Comparison of ENCODE assay signal across 12 cellular contexts in genomic region chr14:49975286-49975685, GRCh38.
A peak's percentile ranks its signal among the peaks of the same experiment; 100 is the strongest.
DNase-seq lines count a peak whose midpoint lies in the region; ATAC-seq and TF ChIP-seq lines count a peak whose summit lies in the region.
"Had no signal": no experiment of that assay in that cellular context is flagged by ENCODE, and none has a peak within 500 bp of the region (broad histone marks: within the 10 kb centered on the region; RNA-seq: fewer than 3 reads in every experiment).

No MANE protein-coding gene starts in this region.

- H3K4me3 ChIP-seq in thoracic aorta, result no peak overlapping the region
- no peak overlapping the region for H3K4me3 ChIP-seq in H7 (ENCODE audit: insufficient read depth, low read depth, low read length)
- H3K4me3 ChIP-seq: pancreas, SK-N-MC had no signal

- no peak for TF ChIP-seq CTCF in activated CD8-positive, alpha-beta T cell treated with anti-CD3 and anti-CD28 coated beads for 36 hours (IDR thresholded peaks at IDR 0.05)
- TF ChIP-seq CTCF in thoracic aorta (IDR thresholded peaks at IDR 0.05), result no peak

- H3K27ac ChIP-seq in thoracic aorta, result peak overlapping the region; percentile 82 to 87
- H3K27ac ChIP-seq: SK-N-MC had no signal

- no peak for DNase-seq in activated CD8-positive, alpha-beta T cell treated with anti-CD3 and anti-CD28 coated beads for 36 hours
- DNase-seq in activated CD8-positive, alpha-beta T cell treated with anti-CD3 and anti-CD28 coated beads, Interleukin-2, amount 10 ng/mL, durations not matched to agents 7 days and 5 days, result no peak
- peak; percentile 85 for DNase-seq in hepatic stellate cell (ENCODE audit: low spot score)
- no peak for DNase-seq in thoracic aorta (ENCODE audit: low spot score)
- no peak for DNase-seq in H7
- DNase-seq: AML-193, caudate nucleus, pancreas had no signal

- H3K9me3 ChIP-seq in thoracic aorta, result no peaks in the 10 kb centered on the region
- H3K9me3 ChIP-seq: pancreas had no signal

- H3K27me3 ChIP-seq in thoracic aorta (replicated peaks; ENCODE audit: insufficient read depth), result no peaks in the 10 kb centered on the region
- H3K27me3 ChIP-seq in H7 (ENCODE audit: control insufficient read depth, insufficient read depth, low read length), result no peaks in the 10 kb centered on the region
- H3K27me3 ChIP-seq: pancreas had no signal

- H3K4me3 Mint-ChIP-seq in activated CD8-positive, alpha-beta T cell treated with anti-CD3 and anti-CD28 coated beads for 36 hours, result no peak overlapping the region
- no peak overlapping the region for H3K4me3 Mint-ChIP-seq in activated CD8-positive, alpha-beta T cell treated with anti-CD3 and anti-CD28 coated beads, Interleukin-2, amount 10 ng/mL, durations not matched to agents 7 days and 5 days
- peak overlapping the region; percentile 81 for H3K4me3 Mint-ChIP-seq in activated T-helper 17 cell treated with anti-CD3 and anti-CD28 coated beads, Interleukin-2, amount 50 U/mL, for 72 hours

- no peaks in the 10 kb centered on the region for H3K36me3 Mint-ChIP-seq in activated CD8-positive, alpha-beta T cell treated with anti-CD3 and anti-CD28 coated beads for 36 hours (ENCODE audit: low read depth)
- H3K36me3 Mint-ChIP-seq in activated CD8-positive, alpha-beta T cell treated with anti-CD3 and anti-CD28 coated beads, Interleukin-2, amount 10 ng/mL, durations not matched to agents 7 days and 5 days (ENCODE audit: low read depth), result peaks cover 9% of the 10 kb centered on the region
- peaks cover 66% of the 10 kb centered on the region for H3K36me3 Mint-ChIP-seq in activated T-helper 17 cell treated with anti-CD3 and anti-CD28 coated beads, Interleukin-2, amount 50 U/mL, for 72 hours (ENCODE audit: low read depth)

- no peaks in the 10 kb centered on the region for H3K36me3 ChIP-seq in thoracic aorta
- no peaks in the 10 kb centered on the region for H3K36me3 ChIP-seq in H7 (replicated peaks; ENCODE audit: control insufficient read depth, insufficient read depth, low read length)
- H3K36me3 ChIP-seq: pancreas had no signal

- POLR2A ChIA-PET in activated CD8-positive, alpha-beta T cell treated with anti-CD3 and anti-CD28 coated beads for 36 hours (lab: Charles Lee), result interaction anchor here (0.7 to 7.8 kb wide), 5 partner anchors 14 to 105 kb away, joined by 3 to 135 read pairs (median 3); partner anchors contain the start of gene ARF6
- POLR2A ChIA-PET in activated CD8-positive, alpha-beta T cell treated with anti-CD3 and anti-CD28 coated beads, Interleukin-2, amount 10 ng/mL, durations not matched to agents 7 days and 5 days (lab: Charles Lee), result interaction anchor here (1.4 to 9.1 kb wide), 3 partner anchors 25 to 110 kb away, joined by 3 to 307 read pairs (median 4); no protein-coding TSS in a partner anchor

- CTCF ChIA-PET in activated CD8-positive, alpha-beta T cell treated with anti-CD3 and anti-CD28 coated beads for 36 hours (lab: Charles Lee), result interaction anchor here (1.0 to 1.8 kb wide), 4 partner anchors 25 to 123 kb away, joined by 3 to 4 read pairs (median 4); partner anchors contain the start of gene NEMF
- CTCF ChIA-PET in activated CD8-positive, alpha-beta T cell treated with anti-CD3 and anti-CD28 coated beads, Interleukin-2, amount 10 ng/mL, durations not matched to agents 7 days and 5 days (lab: Charles Lee), result interaction anchor here (0.7 to 3.2 kb wide), 3 partner anchors 28 to 113 kb away, joined by 3 to 17 read pairs (median 3); no protein-coding TSS in a partner anchor

- H3K9me3 Mint-ChIP-seq in activated CD8-positive, alpha-beta T cell treated with anti-CD3 and anti-CD28 coated beads for 36 hours, result no peaks in the 10 kb centered on the region
- no peaks in the 10 kb centered on the region for H3K9me3 Mint-ChIP-seq in activated CD8-positive, alpha-beta T cell treated with anti-CD3 and anti-CD28 coated beads, Interleukin-2, amount 10 ng/mL, durations not matched to agents 7 days and 5 days (ENCODE audit: insufficient read depth)
- H3K9me3 Mint-ChIP-seq in activated T-helper 17 cell treated with anti-CD3 and anti-CD28 coated beads, Interleukin-2, amount 50 U/mL, for 72 hours, result no peaks in the 10 kb centered on the region

- intact Hi-C loops in activated CD8-positive, alpha-beta T cell treated with anti-CD3 and anti-CD28 coated beads for 36 hours (cut with micrococcal nuclease), result no loop called here

- no peaks in the 10 kb centered on the region for H3K27me3 Mint-ChIP-seq in activated CD8-positive, alpha-beta T cell treated with anti-CD3 and anti-CD28 coated beads for 36 hours
- H3K27me3 Mint-ChIP-seq in activated CD8-positive, alpha-beta T cell treated with anti-CD3 and anti-CD28 coated beads, Interleukin-2, amount 10 ng/mL, durations not matched to agents 7 days and 5 days (ENCODE audit: low read depth), result no peaks in the 10 kb centered on the region
- H3K27me3 Mint-ChIP-seq in activated T-helper 17 cell treated with anti-CD3 and anti-CD28 coated beads, Interleukin-2, amount 50 U/mL, for 72 hours, result no peaks in the 10 kb centered on the region

- H3K27ac Mint-ChIP-seq in activated CD8-positive, alpha-beta T cell treated with anti-CD3 and anti-CD28 coated beads for 36 hours, result peak overlapping the region; percentile 58
- no peak overlapping the region for H3K27ac Mint-ChIP-seq in activated CD8-positive, alpha-beta T cell treated with anti-CD3 and anti-CD28 coated beads, Interleukin-2, amount 10 ng/mL, durations not matched to agents 7 days and 5 days
- peak overlapping the region; percentile 79 for H3K27ac Mint-ChIP-seq in activated T-helper 17 cell treated with anti-CD3 and anti-CD28 coated beads, Interleukin-2, amount 50 U/mL, for 72 hours

- H3K4me1 ChIP-seq in thoracic aorta (ENCODE audit: control insufficient read depth in 1 of 2, low read depth in 2 of 2), result peaks cover 41 to 65% of the 10 kb centered on the region in 2 donors

- peaks cover 87% of the 10 kb centered on the region for H3K4me1 Mint-ChIP-seq in activated CD8-positive, alpha-beta T cell treated with anti-CD3 and anti-CD28 coated beads for 36 hours (ENCODE audit: low read depth)
- peaks cover 82% of the 10 kb centered on the region for H3K4me1 Mint-ChIP-seq in activated CD8-positive, alpha-beta T cell treated with anti-CD3 and anti-CD28 coated beads, Interleukin-2, amount 10 ng/mL, durations not matched to agents 7 days and 5 days (ENCODE audit: low read depth)
- peaks cover 66% of the 10 kb centered on the region for H3K4me1 Mint-ChIP-seq in activated T-helper 17 cell treated with anti-CD3 and anti-CD28 coated beads, Interleukin-2, amount 50 U/mL, for 72 hours

- ATAC-seq in activated CD8-positive, alpha-beta T cell treated with anti-CD3 and anti-CD28 coated beads for 36 hours, result no peak
- ATAC-seq in activated CD8-positive, alpha-beta T cell treated with anti-CD3 and anti-CD28 coated beads, Interleukin-2, amount 10 ng/mL, durations not matched to agents 7 days and 5 days, result no peak
- ATAC-seq in activated T-helper 17 cell treated with anti-CD3 and anti-CD28 coated beads, Interleukin-2, amount 50 U/mL, for 72 hours (replicated peaks), result no peak
- ATAC-seq in thoracic aorta (ENCODE audit: insufficient number of reproducible peaks, low FRiP score, low read depth), result peak; percentile 47
- no peak for ATAC-seq in HG03457 (IDR thresholded peaks at IDR 0.05; ENCODE audit: unreplicated experiment)
- no peak for ATAC-seq in GM18517 (IDR thresholded peaks at IDR 0.05; ENCODE audit: unreplicated experiment)
